25 cellular contexts compared by ENCODE assay signal in genomic region chr1:74245168-74245753, GRCh38. TPM values are rescaled to one million over a fixed set of nuclear protein-coding genes. Genes with fewer than 3 reads are reported as not detected.
DNase-seq lines count a peak whose midpoint lies in the region; ATAC-seq, FAIRE-seq and TF ChIP-seq lines count a peak whose summit lies in the region.
"Had no signal": no experiment of that assay in that cellular context is flagged by ENCODE, and none has a peak within 500 bp of the region (broad histone marks: within the 10 kb centered on the region; RNA-seq: fewer than 3 reads in every experiment).

No MANE protein-coding gene starts in this region.

- TF ChIP-seq POLR2A in H1 (IDR thresholded peaks at IDR 0.05; ENCODE audit: control extremely low read depth in 1 of 2, low read depth in 2 of 2, low read length in 2 of 2) = no peak

- H2BK5ac ChIP-seq in H1 (ENCODE audit: low read depth, low read length) = no peak overlapping the region

- peaks cover 23% of the 10 kb centered on the region for H3K27me3 Mint-ChIP-seq in GM23338 (ENCODE audit: insufficient read depth, low read depth, poor library complexity)
- H3K27me3 Mint-ChIP-seq: activated CD4-positive, alpha-beta T cell treated with anti-CD3 and anti-CD28 coated beads, Interleukin-2, amount 10 ng/mL, durations not matched to agents 7 days and 5 days; activated naive CD8-positive, alpha-beta T cell treated with anti-CD3 and anti-CD28 coated beads for 36 hours; activated T-helper 17 cell treated with anti-CD3 and anti-CD28 coated beads, Interleukin-2, amount 50 U/mL, for 72 hours; progenitor cell of endocrine pancreas had no signal

- H3K4me3 ChIP-seq in GM23338 = no peak overlapping the region
- H3K4me3 ChIP-seq in H1 (ENCODE audit: extremely low read depth in 1 of 4, insufficient read depth in 2 of 4, low read depth in 3 of 4, low read length in 4 of 4) = peak overlapping the region in 1 of 4 experiments; percentile 9; a peak in 1 of 8 replicates
- H3K4me3 ChIP-seq: BLaER1 treated with 17β-estradiol and CSF1 and Interleukin-3, amounts not matched to agents 10 nM and 100 nM; gastroesophageal sphincter had no signal

- H4K5ac ChIP-seq in H1 (ENCODE audit: insufficient read length, low read depth, low read length) = no peak overlapping the region

- peak overlapping the region; percentile 39 for H3K4me2 ChIP-seq in GM23338
- H3K4me2 ChIP-seq in H1 (ENCODE audit: insufficient read depth in 1 of 2, low read depth in 2 of 2, low read length in 2 of 2) = peak overlapping the region in 1 of 2 experiments; percentile 25; a peak in 1 of 4 replicates
- H3K4me2 ChIP-seq: BLaER1 treated with 17β-estradiol and CSF1 and Interleukin-3, amounts not matched to agents 10 nM and 100 nM had no signal

- H2AK5ac ChIP-seq in H1 (ENCODE audit: low read depth, low read length) = no peak overlapping the region

- H3K9me3 Mint-ChIP-seq in GM23338 = peaks cover 26% of the 10 kb centered on the region
- H3K9me3 Mint-ChIP-seq: activated naive CD8-positive, alpha-beta T cell treated with anti-CD3 and anti-CD28 coated beads for 36 hours; activated T-helper 17 cell treated with anti-CD3 and anti-CD28 coated beads, Interleukin-2, amount 50 U/mL, for 72 hours had no signal

- no peak for TF ChIP-seq CTCF in GM23338 (conservative IDR thresholded peaks at IDR 0.05; ENCODE audit: low read depth in 2 of 2)
- no peak for TF ChIP-seq CTCF in H1 (IDR thresholded peaks at IDR 0.05; ENCODE audit: control extremely low read depth in 1 of 3, insufficient read depth in 1 of 3, low read depth in 1 of 3, low read length in 3 of 3)

- H3K14ac ChIP-seq in H1 (ENCODE audit: insufficient read length) = no peak overlapping the region

- 3% methylated on average over 2 of the region's 2 CpGs; no CpG with 5 or more reads in 1 of the 2 experiments for WGBS in H1 (ENCODE audit: extremely low coverage in 1 of 2, insufficient coverage in 1 of 2, insufficient read length in 1 of 2, insufficient replicate concordance in 2 of 2, low coverage in 1 of 2, low lambda C conversion rate in 2 of 2, missing lambda C conversion rate in 1 of 2), 2 experiments

- H3K79me2 ChIP-seq in GM23338 (replicated peaks; ENCODE audit: insufficient read depth) (no peaks in the 10 kb centered on the region), H1 (ENCODE audit: control insufficient read depth in 1 of 2, insufficient read depth in 2 of 2, low read length in 2 of 2) (no peaks in the 10 kb centered on the region)

- no peaks in the 10 kb centered on the region for H3K79me1 ChIP-seq in H1 (ENCODE audit: low read depth, low read length)

- peaks cover 27% of the 10 kb centered on the region for H3K4me1 Mint-ChIP-seq in GM23338
- H3K4me1 Mint-ChIP-seq: activated CD4-positive, alpha-beta T cell treated with anti-CD3 and anti-CD28 coated beads, Interleukin-2, amount 10 ng/mL, durations not matched to agents 7 days and 5 days; activated naive CD8-positive, alpha-beta T cell treated with anti-CD3 and anti-CD28 coated beads for 36 hours; activated T-helper 17 cell treated with anti-CD3 and anti-CD28 coated beads, Interleukin-2, amount 50 U/mL, for 72 hours had no signal

- H2BK12ac ChIP-seq in H1 (ENCODE audit: low read depth, low read length) = no peak overlapping the region

- CTCF ChIA-PET in H1 (lab: Charles Lee; ENCODE audit: partially characterized antibody) = interaction anchor here (1.0 to 1.2 kb wide), 2 partner anchors 19 to 22 kb away, joined by 3 read pairs; no protein-coding TSS in a partner anchor

- H3K27me3 ChIP-seq in GM23338 (ENCODE audit: insufficient read depth) (peaks cover 37% of the 10 kb centered on the region), H1 (replicated peaks in 1 of 4; ENCODE audit: control insufficient read depth in 3 of 4, extremely low read depth in 1 of 4, insufficient read depth in 3 of 4, low read length in 3 of 4) (peaks cover 0 to 3% (median 1%) of the 10 kb centered on the region in 4 experiments; a peak in 4 of 7 replicates)
- H3K27me3 ChIP-seq: BLaER1 treated with 17β-estradiol and CSF1 and Interleukin-3, amounts not matched to agents 10 nM and 100 nM; gastroesophageal sphincter had no signal

- no peak overlapping the region for H2BK15ac ChIP-seq in H1 (ENCODE audit: low read length)

- H3K9me3 ChIP-seq in H1 (ENCODE audit: insufficient read depth in 2 of 2, low read depth in 1 of 2, low read length in 1 of 2) = peaks cover 0 to 10% of the 10 kb centered on the region in 2 experiments; a peak in 3 of 4 replicates

- DNase-seq in GM23338 (ENCODE audit: low spot score) (peak; percentile 85), NCI-H146 (lab: John Stamatoyannopoulos, UW) (peak; percentile 42), H1 (ENCODE audit: low read depth in 1 of 2, low spot score in 2 of 2) (peak; percentile 68 to 79), iPS-NIHi7 (ENCODE audit: extremely low spot score) (peak; percentile 53)
- DNase-seq: activated CD4-positive, alpha-beta T cell treated with anti-CD3 and anti-CD28 coated beads, Interleukin-2, amount 10 ng/mL, durations not matched to agents 7 days and 5 days; activated naive CD8-positive, alpha-beta T cell treated with anti-CD3 and anti-CD28 coated beads for 36 hours; Calu3; KG1; nephron progenitor cell; NK-92 treated with Interleukin-12 subunit alpha and Interleukin-12 subunit beta, amount 100 ng/mL, for 24 hours had no signal

- H3K18ac ChIP-seq in H1 (ENCODE audit: extremely low read depth, low read length) = no peak overlapping the region

- peaks cover 16% of the 10 kb centered on the region for H3K4me1 ChIP-seq in GM23338 (ENCODE audit: insufficient read depth)
- H3K4me1 ChIP-seq in H1 (replicated peaks in 1 of 4; ENCODE audit: control insufficient read depth in 3 of 4, insufficient read depth in 4 of 4, low read length in 3 of 4) = peaks cover 0 to 6% (median 0%) of the 10 kb centered on the region in 4 experiments; a peak in 2 of 7 replicates
- H3K4me1 ChIP-seq: BLaER1 treated with 17β-estradiol and CSF1 and Interleukin-3, amounts not matched to agents 10 nM and 100 nM; gastroesophageal sphincter had no signal

- H3K23ac ChIP-seq in H1 (ENCODE audit: insufficient read length) = no peak overlapping the region

- no peaks in the 10 kb centered on the region for H4K20me1 ChIP-seq in GM23338 (replicated peaks; ENCODE audit: insufficient read depth)
- H4K20me1 ChIP-seq in H1 (replicated peaks in 1 of 2; ENCODE audit: control insufficient read depth in 1 of 2, insufficient read depth in 2 of 2, low read length in 2 of 2) = peaks cover 0 to 1% of the 10 kb centered on the region in 2 experiments
- H4K20me1 ChIP-seq: BLaER1 treated with 17β-estradiol and CSF1 and Interleukin-3, amounts not matched to agents 10 nM and 100 nM had no signal

- H3K4me3 Mint-ChIP-seq in GM23338 = peak overlapping the region; percentile 11; the same call in 1 of the 3 replicates
- H3K4me3 Mint-ChIP-seq: activated CD4-positive, alpha-beta T cell treated with anti-CD3 and anti-CD28 coated beads, Interleukin-2, amount 10 ng/mL, durations not matched to agents 7 days and 5 days; activated naive CD8-positive, alpha-beta T cell treated with anti-CD3 and anti-CD28 coated beads for 36 hours; activated T-helper 17 cell treated with anti-CD3 and anti-CD28 coated beads, Interleukin-2, amount 50 U/mL, for 72 hours; nephron progenitor cell had no signal

- no peak overlapping the region for H3K27ac Mint-ChIP-seq in GM23338
- H3K27ac Mint-ChIP-seq: activated CD4-positive, alpha-beta T cell treated with anti-CD3 and anti-CD28 coated beads, Interleukin-2, amount 10 ng/mL, durations not matched to agents 7 days and 5 days; activated naive CD8-positive, alpha-beta T cell treated with anti-CD3 and anti-CD28 coated beads for 36 hours; activated T-helper 17 cell treated with anti-CD3 and anti-CD28 coated beads, Interleukin-2, amount 50 U/mL, for 72 hours; progenitor cell of endocrine pancreas had no signal

- no peak overlapping the region for H4K8ac ChIP-seq in H1 (ENCODE audit: extremely low read depth, insufficient read depth, low read length)

- H3K9me2 ChIP-seq in GM23338 (ENCODE audit: insufficient read depth) = no peaks in the 10 kb centered on the region

- H3K23me2 ChIP-seq in H1 (ENCODE audit: low read depth, low read length) = no peaks in the 10 kb centered on the region

- ATAC-seq in GM23338 (peak; percentile 99), HG03521 (IDR thresholded peaks at IDR 0.05; ENCODE audit: unreplicated experiment) (no peak), HG03460 (IDR thresholded peaks at IDR 0.05; ENCODE audit: unreplicated experiment) (no peak), GM18873 (IDR thresholded peaks at IDR 0.05; ENCODE audit: low FRiP score, unreplicated experiment) (no peak), HG02759 (IDR thresholded peaks at IDR 0.05; ENCODE audit: unreplicated experiment) (no peak)
- ATAC-seq: activated T-helper 17 cell treated with anti-CD3 and anti-CD28 coated beads, Interleukin-2, amount 50 U/mL, for 72 hours; gastroesophageal sphincter; left lobe of liver had no signal

- no peak overlapping the region for H4K91ac ChIP-seq in H1 (replicated peaks; ENCODE audit: insufficient read length, low read length)

- H3K27ac ChIP-seq in GM23338 (ENCODE audit: low read depth) (no peak overlapping the region), H1 (ENCODE audit: low read depth, low read length) (no peak overlapping the region)
- H3K27ac ChIP-seq: BLaER1 treated with 17β-estradiol and CSF1 and Interleukin-3, amounts not matched to agents 10 nM and 100 nM; gastroesophageal sphincter had no signal

- H2BK120ac ChIP-seq in H1 (replicated peaks; ENCODE audit: low read depth, low read length) = no peak overlapping the region

- H3K36me3 Mint-ChIP-seq in GM23338 (ENCODE audit: low read depth) = peaks cover 13% of the 10 kb centered on the region

- no peak for TF ChIP-seq RAD21 in H1 (IDR thresholded peaks at IDR 0.05 in 1 of 2, conservative IDR thresholded peaks at IDR 0.05 in 1 of 2; ENCODE audit: low read depth in 2 of 2, low read length in 2 of 2)

- H3K4ac ChIP-seq in H1 (replicated peaks; ENCODE audit: insufficient read length, low read depth, low read length) = no peak overlapping the region

- H3K36me3 ChIP-seq in GM23338 (ENCODE audit: insufficient read depth) = no peaks in the 10 kb centered on the region
- H3K36me3 ChIP-seq in H1 (ENCODE audit: control insufficient read depth in 2 of 4, insufficient read depth in 4 of 4, low read length in 3 of 4) = no peaks in the 10 kb centered on the region; a peak in 1 of 8 replicates
- H3K36me3 ChIP-seq: BLaER1 treated with 17β-estradiol and CSF1 and Interleukin-3, amounts not matched to agents 10 nM and 100 nM had no signal

- H2AFZ ChIP-seq in GM23338 (no peak overlapping the region), H1 (ENCODE audit: low read length) (no peak overlapping the region)

- H3K9ac ChIP-seq in H1 (replicated peaks in 1 of 4; ENCODE audit: extremely low read depth in 1 of 4, low read depth in 3 of 4, low read length in 3 of 4) = no peak overlapping the region
- H3K9ac ChIP-seq: BLaER1 treated with 17β-estradiol and CSF1 and Interleukin-3, amounts not matched to agents 10 nM and 100 nM had no signal

- FAIRE-seq in H1 (lab: Jason Lieb, UNC) = peak; percentile 92
- FAIRE-seq: astrocyte, RCC 7860, urothelium cell line had no signal

- TF ChIP-seq EP300 in H1 (IDR thresholded peaks at IDR 0.05; ENCODE audit: borderline replicate concordance in 1 of 2, low read depth in 2 of 2, low read length in 2 of 2) = 0 out of 3 replicates have a peak, but pooled peaks of 1 of the 2 experiments have one; percentile 29

- no peak overlapping the region for H2BK20ac ChIP-seq in H1 (ENCODE audit: low read length)

- POLR2A ChIA-PET in H1 (lab: Charles Lee; ENCODE audit: partially characterized antibody) = no interaction called here

- H3K56ac ChIP-seq in H1 (replicated peaks; ENCODE audit: insufficient read length, low read depth, low read length) = no peak overlapping the region

- H3F3A ChIP-seq in GM23338 (replicated peaks; ENCODE audit: low read depth) = no peaks in the 10 kb centered on the region

RNA-seq across cellular contexts. Expression of gene TNNI3K, which starts 10.1 kb away (rescaled TPM):
- not detected in 2 replicates for total RNA-seq in GM23338 (2014; rRNA removed; shearing (Covaris generic))
- polyA plus RNA-seq in GM23338 (2016; fragmentation: Nextera tagmentation; extraction: Ambion mirVana) (1.4 TPM in 1 of 2 replicates, not detected in the other), H1 (2011; rRNA removed) (0.41 TPM in 1 of 2 replicates, not detected in the other)
- total RNA-seq in H1 (2021; fragmentation: NEBNext Ultra II Directional; extraction: Animal tissue kit (Norgen Biotek cat#: 25700)) = 0.19 and 0.48 TPM in 2 replicates
- polyA plus RNA-seq in H1 (2011; cell fraction: cytosol; rRNA removed) = 0.57 TPM
- polyA plus RNA-seq in H1 (2011; cell fraction: nucleus; rRNA removed) = 0.23 TPM
- not detected in 4 replicates for polyA plus RNA-seq in H1 (2012, experiment 1 of 2)
- polyA plus RNA-seq in H1 (2012, experiment 2 of 2) = not detected
- polyA plus RNA-seq in H1 (2013, experiment 1 of 2) = 0.43 TPM
- polyA plus RNA-seq in H1 (2013, experiment 2 of 2) = 0.42 TPM
- polyA minus RNA-seq in H1 (2011; rRNA and poly(A)+ RNA removed) = 1.1 and 1.8 TPM in 2 replicates
- polyA minus RNA-seq in H1 (2011; cell fraction: cytosol; rRNA and poly(A)+ RNA removed) = not detected
- 1.2 TPM for polyA minus RNA-seq in H1 (2011; cell fraction: nucleus; rRNA and poly(A)+ RNA removed)
- total RNA-seq: activated naive CD8-positive, alpha-beta T cell treated with anti-CD3 and anti-CD28 coated beads for 36 hours; Calu3; chondrocyte; H4; left lobe of liver; progenitor cell of endocrine pancreas; T-helper 2 cell treated with Interferon-gamma antibody and Interleukin-4, amounts not matched to agents 100 ng/mL and 5 ng/mL, for 36 hours had no signal

RNA-seq across cellular contexts. Expression of gene FPGT, which starts 47.2 kb away (rescaled TPM):
- total RNA-seq in GM23338 (2014; rRNA removed; shearing (Covaris generic)) = 4.2 and 8.3 TPM in 2 replicates
- polyA plus RNA-seq in GM23338 (2016; fragmentation: Nextera tagmentation; extraction: Ambion mirVana) = 1.2 and 2.6 TPM in 2 replicates
- total RNA-seq in H1 (2021; fragmentation: NEBNext Ultra II Directional; extraction: Animal tissue kit (Norgen Biotek cat#: 25700)) = 3.8 and 4.1 TPM in 2 replicates
- polyA plus RNA-seq in H1 (2011; rRNA removed) = 0.80 and 1.3 TPM in 2 replicates
- 1.9 TPM for polyA plus RNA-seq in H1 (2011; cell fraction: cytosol; rRNA removed)
- polyA plus RNA-seq in H1 (2011; cell fraction: nucleus; rRNA removed) = 0.27 TPM
- 2.1 to 3.1 TPM (median 2.5 TPM) in 4 replicates for polyA plus RNA-seq in H1 (2012, experiment 1 of 2)
- polyA plus RNA-seq in H1 (2012, experiment 2 of 2) = 1.1 TPM
- polyA plus RNA-seq in H1 (2013, experiment 1 of 2) = 1.7 TPM
- 1.8 TPM for polyA plus RNA-seq in H1 (2013, experiment 2 of 2)
- 1.5 and 3.5 TPM in 2 replicates for polyA minus RNA-seq in H1 (2011; rRNA and poly(A)+ RNA removed)
- 4.1 TPM for polyA minus RNA-seq in H1 (2011; cell fraction: cytosol; rRNA and poly(A)+ RNA removed)
- 2.7 TPM for polyA minus RNA-seq in H1 (2011; cell fraction: nucleus; rRNA and poly(A)+ RNA removed)

RNA-seq across cellular contexts. Expression of gene LRRIQ3, which starts 47.3 kb away (rescaled TPM):
- 0.16 and 0.21 TPM in 2 replicates for total RNA-seq in GM23338 (2014; rRNA removed; shearing (Covaris generic))
- polyA plus RNA-seq in GM23338 (2016; fragmentation: Nextera tagmentation; extraction: Ambion mirVana) (0.36 and 1.0 TPM in 2 replicates), H1 (2011; rRNA removed) (0.08 and 0.09 TPM in 2 replicates)
- 0.19 and 0.65 TPM in 2 replicates for total RNA-seq in H1 (2021; fragmentation: NEBNext Ultra II Directional; extraction: Animal tissue kit (Norgen Biotek cat#: 25700))
- polyA plus RNA-seq in H1 (2011; cell fraction: cytosol; rRNA removed) = 0.26 TPM
- polyA plus RNA-seq in H1 (2011; cell fraction: nucleus; rRNA removed) = 0.06 TPM
- 0.17 to 0.60 TPM (median 0.41 TPM) in 3 of 4 replicates, not detected in the other for polyA plus RNA-seq in H1 (2012, experiment 1 of 2)
- 0.20 TPM for polyA plus RNA-seq in H1 (2012, experiment 2 of 2)
- polyA plus RNA-seq in H1 (2013, experiment 1 of 2) = 0.36 TPM
- 0.50 TPM for polyA plus RNA-seq in H1 (2013, experiment 2 of 2)
- 0.32 TPM in 1 of 2 replicates, not detected in the other for polyA minus RNA-seq in H1 (2011; rRNA and poly(A)+ RNA removed)
- polyA minus RNA-seq in H1 (2011; cell fraction: cytosol; rRNA and poly(A)+ RNA removed) = not detected
- 1.9 TPM for polyA minus RNA-seq in H1 (2011; cell fraction: nucleus; rRNA and poly(A)+ RNA removed)
- total RNA-seq: chondrocyte had no signal
